Comparison of ENCODE assay signal across 25 cellular contexts in the genomic region with DNA sequence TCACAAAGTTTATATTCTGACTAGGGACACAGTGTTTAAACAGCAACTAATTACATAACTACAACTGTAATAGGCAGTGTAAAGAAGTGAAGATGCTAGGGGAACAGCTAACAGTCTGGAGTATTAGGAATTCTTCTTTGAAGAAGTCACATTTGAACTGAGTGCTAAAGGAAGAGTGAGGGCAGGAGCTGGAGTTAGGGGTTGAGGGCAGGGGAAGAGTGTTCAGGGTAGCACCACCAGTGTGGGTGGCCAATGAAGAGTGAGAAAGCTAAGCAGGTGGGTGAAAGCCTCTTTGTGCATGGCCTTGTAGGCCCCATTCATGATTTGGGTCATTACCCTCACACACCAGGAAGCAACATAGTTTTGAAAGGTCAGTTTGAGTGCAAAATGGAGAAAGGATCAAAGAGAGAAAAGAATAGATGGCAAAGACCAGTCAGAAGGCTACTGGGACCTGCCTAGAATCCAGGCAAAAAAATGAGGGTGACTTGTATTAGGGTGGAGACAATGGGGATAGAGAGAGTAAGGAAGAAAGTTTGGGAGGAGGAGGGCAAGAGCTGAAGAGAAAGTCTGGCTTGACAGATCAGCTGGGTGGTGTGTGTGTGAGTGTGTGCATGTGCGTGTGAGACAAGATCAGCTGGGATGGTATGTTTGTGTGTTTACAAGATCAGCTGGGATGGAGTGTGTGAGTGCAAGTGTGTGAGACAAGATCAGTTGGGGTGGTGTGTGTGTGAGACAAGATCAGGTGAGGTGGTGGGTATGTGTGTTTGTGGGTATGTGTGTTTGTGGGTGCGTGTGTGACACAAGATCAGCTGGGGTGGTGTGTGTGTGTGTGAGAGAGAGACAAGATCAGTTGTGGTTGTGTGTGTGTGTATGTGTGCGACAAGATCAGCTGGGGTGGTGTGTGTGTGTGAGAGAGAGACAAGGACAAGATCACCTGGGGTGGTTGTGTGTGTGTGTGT. TPM values are rescaled to one million over a fixed set of nuclear protein-coding genes. Genes with fewer than 3 reads are reported as not detected.
DNase-seq lines count a peak whose midpoint lies in the region; ATAC-seq and TF ChIP-seq lines count a peak whose summit lies in the region.
"Had no signal": no experiment of that assay in that cellular context is flagged by ENCODE, and none has a peak within 500 bp of the region (broad histone marks: within the 10 kb centered on the region; RNA-seq: fewer than 3 reads in every experiment).

No MANE protein-coding gene starts in this region.

- 94 to 97% methylated on average over 3 of the region's 3 CpGs for WGBS in sigmoid colon, 2 donors
- 93 to 94% methylated on average over 3 of the region's 3 CpGs for WGBS in tibial nerve, 2 donors

- DNase-seq in SK-MEL-5 (ENCODE audit: low read depth, low spot score) (peak; percentile 36), NCI-H510A treated with DMSO at 0.1 percent for 48 hours (lab: John Stamatoyannopoulos, UW) (no peak), sigmoid colon (no peak), lower lobe of right lung (no peak), tibial nerve (ENCODE audit: low spot score in 2 of 2) (no peak)
- DNase-seq: activated CD4-positive, alpha-beta T cell treated with anti-CD3 and anti-CD28 coated beads for 4 hours; activated naive CD8-positive, alpha-beta T cell treated with anti-CD3 and anti-CD28 coated beads, Interleukin-2, amount 10 ng/mL, durations not matched to agents 7 days and 5 days; CD4-positive, alpha-beta memory T cell; DMS 273 treated with DMSO at 0.1 percent for 48 hours; foreskin keratinocyte; H7; hippocampal formation; NCI-H1417 treated with DMSO at 0.1 percent for 48 hours; NCI-H510A; psoas muscle; stimulated activated CD4-positive, alpha-beta T cell treated with anti-CD3 and anti-CD28 coated beads, Interleukin-2, amount 100 ng/mL, for 48 hours; stimulated activated naive CD4-positive, alpha-beta T cell; thyroid gland had no signal

- intact Hi-C loops in sigmoid colon (cut with DNase I) (no loop called here), lower lobe of right lung (cut with DNase I) (no loop called here)

- no peak overlapping the region for H3K9ac ChIP-seq in rectal smooth muscle tissue (ENCODE audit: low read length)
- H3K9ac ChIP-seq: neural progenitor cell had no signal

- no peak for TF ChIP-seq POLR2A in GM18505 (IDR thresholded peaks at IDR 0.05; ENCODE audit: borderline replicate concordance, extremely low read depth, insufficient read depth, insufficient read length)
- no peak for TF ChIP-seq POLR2A in sigmoid colon (IDR thresholded peaks at IDR 0.05)
- no peak for TF ChIP-seq POLR2A in tibial nerve (IDR thresholded peaks at IDR 0.05)

- TF ChIP-seq CTCF in sigmoid colon (IDR thresholded peaks at IDR 0.05) (no peak), lower lobe of right lung (IDR thresholded peaks at IDR 0.05) (no peak), tibial nerve (IDR thresholded peaks at IDR 0.05) (no peak)

- H3K4me1 ChIP-seq in rectal smooth muscle tissue (ENCODE audit: control insufficient read depth, insufficient read depth, low read length) (peaks cover 7% of the 10 kb centered on the region), sigmoid colon (peaks cover 0 to 25% (median 13%) of the 10 kb centered on the region in 4 donors), lower lobe of right lung (peaks cover 18% of the 10 kb centered on the region), tibial nerve (peaks cover 0 to 39% (median 19%) of the 10 kb centered on the region in 4 donors)
- H3K4me1 ChIP-seq: neural progenitor cell, psoas muscle had no signal

- peak overlapping the region; percentile 10 for H3K27ac ChIP-seq in rectal smooth muscle tissue (ENCODE audit: low read depth, low read length)
- H3K27ac ChIP-seq in sigmoid colon = peak overlapping the region in 1 of 4 donors; percentile 14
- no peak overlapping the region for H3K27ac ChIP-seq in lower lobe of right lung
- H3K27ac ChIP-seq in tibial nerve = no peak overlapping the region
- H3K27ac ChIP-seq: foreskin keratinocyte, neural progenitor cell, psoas muscle, SJSA1, thyroid gland had no signal

- H3K9me3 ChIP-seq in sigmoid colon = no peaks in the 10 kb centered on the region
- no peaks in the 10 kb centered on the region for H3K9me3 ChIP-seq in lower lobe of right lung
- no peaks in the 10 kb centered on the region for H3K9me3 ChIP-seq in tibial nerve
- H3K9me3 ChIP-seq: psoas muscle, SJSA1, thyroid gland had no signal

- no peaks in the 10 kb centered on the region for H3K36me3 ChIP-seq in rectal smooth muscle tissue (ENCODE audit: control insufficient read depth, insufficient read depth, low read length)
- no peaks in the 10 kb centered on the region for H3K36me3 ChIP-seq in sigmoid colon
- no peaks in the 10 kb centered on the region for H3K36me3 ChIP-seq in lower lobe of right lung
- no peaks in the 10 kb centered on the region for H3K36me3 ChIP-seq in tibial nerve
- H3K36me3 ChIP-seq: neural progenitor cell, thyroid gland had no signal

- in situ Hi-C loops in SK-MEL-5 (cut with HindIII; ENCODE audit: low pct_unique_long_range_greater_than_20kb, low sequenced_read_pairs) = no loop called here

- no peak for TF ChIP-seq EP300 in sigmoid colon (IDR thresholded peaks at IDR 0.05)
- no peak for TF ChIP-seq EP300 in tibial nerve (IDR thresholded peaks at IDR 0.05)

- no peaks in the 10 kb centered on the region for H3K27me3 ChIP-seq in rectal smooth muscle tissue (ENCODE audit: control insufficient read depth, insufficient read depth, low read length)
- no peaks in the 10 kb centered on the region for H3K27me3 ChIP-seq in sigmoid colon
- H3K27me3 ChIP-seq in lower lobe of right lung (ENCODE audit: low read depth) = no peaks in the 10 kb centered on the region
- H3K27me3 ChIP-seq in tibial nerve = no peaks in the 10 kb centered on the region
- H3K27me3 ChIP-seq: foreskin keratinocyte, neural progenitor cell, SJSA1, thyroid gland had no signal

- no peak overlapping the region for H3K4me3 ChIP-seq in rectal smooth muscle tissue (ENCODE audit: low read length)
- H3K4me3 ChIP-seq in sigmoid colon = no peak overlapping the region
- H3K4me3 ChIP-seq in lower lobe of right lung = no peak overlapping the region
- H3K4me3 ChIP-seq in tibial nerve = no peak overlapping the region
- H3K4me3 ChIP-seq: neural progenitor cell, psoas muscle, SJSA1, smooth muscle cell, thyroid gland had no signal

- ATAC-seq in GM18505 (IDR thresholded peaks at IDR 0.05; ENCODE audit: unreplicated experiment) (peak; percentile 51), HG02642 (IDR thresholded peaks at IDR 0.05; ENCODE audit: poor library complexity, unreplicated experiment) (peak; percentile 59), lower lobe of right lung (no peak)
- ATAC-seq: foreskin keratinocyte, Panc1, psoas muscle had no signal

RNA-seq across cellular contexts. Expression of gene AGPS, which starts 43.6 kb away (rescaled TPM):
- 51.2 and 66.6 TPM in 2 replicates for total RNA-seq in SK-MEL-5 (2014; rRNA removed; shearing (Covaris generic))
- polyA plus RNA-seq in SK-MEL-5 (2015; cell fraction: cytosol; rRNA removed) = 34.2 and 46.3 TPM in 2 replicates
- polyA plus RNA-seq in SK-MEL-5 (2015; cell fraction: nucleus; rRNA removed) = 42.7 and 44.4 TPM in 2 replicates
- total RNA-seq in sigmoid colon = 10 to 100 TPM; 22.0 to 37.5 (median 34.1) TPM
- polyA plus RNA-seq in sigmoid colon = 10 to 100 TPM; 13.1 to 17.3 (median 13.8) TPM
- 60.1 TPM for total RNA-seq in lower lobe of right lung
- 10 to 100 TPM; 33.9 to 47.9 (median 40.1) TPM for total RNA-seq in tibial nerve

Comparison
In these comparisons a context has a peak if more than half of its experiments do, and no peak if none do; other contexts are left out.
1. ATAC-seq: peak in GM18505 (single experiment) and HG02642 (single experiment); none in lower lobe of right lung (0 of 2).